ENCODE assay signal across 9 cellular contexts in the genomic region with DNA sequence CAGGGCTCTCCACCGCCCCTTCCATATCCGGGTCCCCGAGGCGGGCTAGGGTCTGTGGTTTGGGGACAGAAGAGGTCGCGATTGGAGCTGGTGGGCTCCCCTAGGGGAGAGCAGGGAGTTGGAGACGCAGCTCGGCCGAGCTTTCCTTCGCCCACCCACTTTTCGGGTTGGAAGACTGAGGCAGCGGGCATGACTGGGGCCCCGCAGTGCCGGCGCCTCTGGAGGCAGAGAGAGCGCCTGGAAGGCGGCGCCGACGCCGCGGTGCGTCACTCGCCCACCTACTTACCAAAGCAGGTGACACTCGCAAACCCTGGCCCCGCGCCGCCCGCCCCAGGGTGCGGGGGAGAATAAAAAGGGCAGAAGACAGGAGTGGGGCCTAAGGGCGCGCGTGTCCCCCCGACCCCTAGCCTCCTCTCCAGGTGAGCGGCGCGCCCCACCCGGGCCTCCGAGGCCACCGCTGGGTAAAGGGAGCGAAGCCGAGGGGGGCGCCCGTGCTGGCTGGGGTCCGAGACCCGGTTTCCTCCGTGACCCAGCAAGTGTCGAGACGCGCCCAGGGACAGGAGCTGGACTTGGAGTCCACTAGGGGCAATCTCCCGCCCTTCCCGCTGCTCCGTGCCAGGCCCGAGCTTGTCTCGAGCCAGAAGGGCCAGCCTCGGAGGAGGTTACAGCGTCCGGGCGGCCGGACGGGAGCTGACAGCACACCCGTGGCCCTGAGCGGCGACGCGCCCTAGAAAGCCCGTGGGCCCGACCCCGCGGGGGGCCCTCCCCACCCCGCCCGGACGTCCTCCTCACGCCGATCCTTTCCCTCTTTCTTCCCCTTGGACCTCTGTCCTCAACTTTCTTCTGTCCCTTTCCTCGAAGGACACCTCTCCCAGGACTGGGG. TPM values are rescaled to one million over a fixed set of nuclear protein-coding genes. Genes with fewer than 3 reads are reported as not detected.
DNase-seq lines count a peak whose midpoint lies in the region; ATAC-seq and TF ChIP-seq lines count a peak whose summit lies in the region.
"Had no signal": no experiment of that assay in that cellular context is flagged by ENCODE, and none has a peak within 500 bp of the region (broad histone marks: within the 10 kb centered on the region; RNA-seq: fewer than 3 reads in every experiment).

No MANE protein-coding gene starts in this region.

- peak overlapping the region; percentile 84 for H3K4me3 Mint-ChIP-seq in central memory CD8-positive, alpha-beta T cell

- peak overlapping the region; percentile 33 for H3K4me3 ChIP-seq in lower leg skin (ENCODE audit: low read depth, poor library complexity, severe bottlenecking)

- intact Hi-C loops in lower leg skin (cut with DNase I; ENCODE audit: low total_unique reads): no loop called here

- WGBS in lower leg skin, 2 donors: 1 to 4% methylated on average over 43 to 50 of the region's 76 CpGs

- no peaks in the 10 kb centered on the region for H3K9me3 Mint-ChIP-seq in central memory CD8-positive, alpha-beta T cell

- TF ChIP-seq CTCF in C4-2B (conservative IDR thresholded peaks at IDR 0.05) (peak; percentile 10; the same call in 1 of the 2 replicates), lower leg skin (IDR thresholded peaks at IDR 0.05) (no peak)

- peaks cover 2% of the 10 kb centered on the region for H3K36me3 Mint-ChIP-seq in central memory CD8-positive, alpha-beta T cell (ENCODE audit: insufficient read depth)

- peaks cover 8% of the 10 kb centered on the region for H3K4me1 Mint-ChIP-seq in central memory CD8-positive, alpha-beta T cell

- H3K27me3 Mint-ChIP-seq in central memory CD8-positive, alpha-beta T cell: no peaks in the 10 kb centered on the region

- DNase-seq in activated CD4-positive, CD25-positive, alpha-beta regulatory T cell (lab: John Stamatoyannopoulos, UW): peak; percentile 45 to 64 (median 52)
- peak; percentile 49 to 54 for DNase-seq in central memory CD8-positive, alpha-beta T cell (ENCODE audit: low spot score in 2 of 2)
- DNase-seq in lower leg skin (ENCODE audit: low spot score in 2 of 2) (peak in 1 of 2 donors; percentile 89), A172 (ENCODE audit: low spot score) (no peak)
- peak; percentile 55 to 77 (median 74) for DNase-seq in stimulated activated CD4-positive, alpha-beta T cell treated with anti-CD3 and anti-CD28 coated beads, TNF-alpha, amount 100 ng/mL, for 4 hours (ENCODE audit: low read depth in 3 of 3)

- ATAC-seq in GM19397 (IDR thresholded peaks at IDR 0.05; ENCODE audit: unreplicated experiment) (peak; percentile 22), HG03520 (IDR thresholded peaks at IDR 0.05; ENCODE audit: unreplicated experiment) (peak; percentile 36)
- ATAC-seq in central memory CD8-positive, alpha-beta T cell (replicated peaks; ENCODE audit: extremely low read depth, poor library complexity, severe bottlenecking): peak; percentile 64

- peak overlapping the region; percentile 71 for H3K27ac Mint-ChIP-seq in central memory CD8-positive, alpha-beta T cell (ENCODE audit: low read depth)

- H3K27ac ChIP-seq in C4-2B: peak overlapping the region; percentile 80

- TF ChIP-seq POLR2A in lower leg skin (IDR thresholded peaks at IDR 0.05): no peak

RNA-seq across cellular contexts. Expression of a gene that starts 34.4 kb away (rescaled TPM):
- 1 to 10 TPM; 1.4 to 4.9 (median 2.0) TPM for total RNA-seq in lower leg skin
- 4.9 and 5.2 TPM in 2 replicates for total RNA-seq in A172 (2014; rRNA removed; shearing (Covaris generic))
- total RNA-seq: activated CD8-positive, alpha-beta memory T cell treated with anti-CD3 and anti-CD28 coated beads for 36 hours had no signal
